In the genomic region with DNA sequence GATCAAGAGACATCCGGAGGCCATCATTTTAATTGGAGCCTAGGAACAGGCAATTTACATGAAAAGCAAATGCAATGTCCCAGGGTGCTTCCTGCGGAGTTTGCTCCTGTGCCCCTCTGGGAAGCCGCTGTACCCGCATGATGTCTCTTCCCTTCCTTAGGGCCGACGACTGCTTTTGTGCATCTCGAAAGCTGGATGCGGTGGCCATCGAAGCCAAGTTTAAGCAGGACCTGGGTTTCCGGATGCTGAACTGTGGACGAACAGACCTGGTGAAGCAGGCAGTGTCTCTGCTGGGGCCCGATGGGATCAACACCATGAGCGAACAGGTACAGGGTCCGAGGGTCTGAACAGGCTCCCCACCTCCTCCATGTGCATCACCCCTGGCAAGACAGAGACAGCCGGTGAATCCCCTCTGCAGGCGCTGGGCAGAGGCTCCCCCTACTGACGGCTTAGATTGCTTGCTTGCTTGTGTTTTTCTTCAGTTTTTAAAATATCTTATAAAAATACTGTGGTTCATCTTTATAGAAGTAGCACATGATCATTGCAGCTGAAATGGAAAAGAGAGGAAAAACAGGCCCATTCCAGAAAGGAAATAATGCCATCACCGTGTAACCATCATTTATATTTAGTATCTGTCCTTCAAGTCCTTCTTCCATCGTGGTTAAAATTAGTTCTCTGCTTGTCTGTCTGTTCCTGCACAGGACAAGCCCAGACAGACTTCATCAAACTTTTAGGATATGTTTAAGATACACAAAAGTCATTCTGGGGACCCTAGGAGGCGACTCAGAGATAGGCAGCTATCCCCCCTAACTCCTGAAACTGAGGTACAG, we compare ENCODE assay signal across 10 cellular contexts.
A peak's percentile ranks its signal among the peaks of the same experiment; 100 is the strongest.
DNase-seq lines count a peak whose midpoint lies in the region; ATAC-seq and TF ChIP-seq lines count a peak whose summit lies in the region.
"Had no signal": no experiment of that assay in that cellular context is flagged by ENCODE, and none has a peak within 500 bp of the region (broad histone marks: within the 10 kb centered on the region; RNA-seq: fewer than 3 reads in every experiment).

No MANE protein-coding gene starts in this region.

- H3K4me3 ChIP-seq in CD8-positive, alpha-beta T cell (ENCODE audit: low read depth, low read length) = no peak overlapping the region
- peak overlapping the region; percentile 34; the same call in 1 of the 2 replicates for H3K4me3 ChIP-seq in GM23338
- H3K4me3 ChIP-seq in PC-3 (ENCODE audit: low read length) = no peak overlapping the region
- no peak overlapping the region for H3K4me3 ChIP-seq in esophagus muscularis mucosa
- H3K4me3 ChIP-seq in esophagus squamous epithelium = no peak overlapping the region
- H3K4me3 ChIP-seq: SK-N-MC had no signal

- H3K4me2 ChIP-seq in GM23338 (peak overlapping the region; percentile 61), PC-3 (ENCODE audit: low read length) (no peak overlapping the region)

- H3K27me3 Mint-ChIP-seq in CD8-positive, alpha-beta T cell (ENCODE audit: low read depth) = no peaks in the 10 kb centered on the region
- peaks cover 4% of the 10 kb centered on the region for H3K27me3 Mint-ChIP-seq in GM23338 (ENCODE audit: insufficient read depth, low read depth, poor library complexity)
- H3K27me3 Mint-ChIP-seq in immature natural killer cell (ENCODE audit: low read depth in 3 of 3) = peaks cover 0 to 6% (median 3%) of the 10 kb centered on the region in 3 donors
- H3K27me3 Mint-ChIP-seq: naive thymus-derived CD8-positive, alpha-beta T cell had no signal

- H3K9ac ChIP-seq in PC-3 (ENCODE audit: low read length) = no peak overlapping the region

- no peaks in the 10 kb centered on the region for H3K27me3 ChIP-seq in CD8-positive, alpha-beta T cell (ENCODE audit: insufficient read depth, low read length)
- H3K27me3 ChIP-seq in GM23338 (ENCODE audit: insufficient read depth) = no peaks in the 10 kb centered on the region
- H3K27me3 ChIP-seq in PC-3 (ENCODE audit: low read length) = no peaks in the 10 kb centered on the region
- peaks cover 0 to 45% (median 4%) of the 10 kb centered on the region in 4 donors for H3K27me3 ChIP-seq in esophagus muscularis mucosa
- H3K27me3 ChIP-seq in esophagus squamous epithelium = peaks cover 0 to 4% (median 0%) of the 10 kb centered on the region in 4 donors

- H3K27ac ChIP-seq in CD8-positive, alpha-beta T cell (ENCODE audit: low read depth, low read length) = no peak overlapping the region
- H3K27ac ChIP-seq in GM23338 (ENCODE audit: low read depth) (no peak overlapping the region; the same call in 1 of the 2 replicates), PC-3 (ENCODE audit: low read length) (no peak overlapping the region), esophagus muscularis mucosa (replicated peaks in 1 of 4) (no peak overlapping the region), esophagus squamous epithelium (no peak overlapping the region)
- H3K27ac ChIP-seq: SK-N-MC had no signal

- ATAC-seq in CD8-positive, alpha-beta T cell = no peak
- peak; percentile 84 for ATAC-seq in GM23338
- peak; percentile 47; the same call in 1 of the 2 replicates for ATAC-seq in PC-3
- ATAC-seq in GM18520 (IDR thresholded peaks at IDR 0.05; ENCODE audit: unreplicated experiment) = no peak
- ATAC-seq: naive thymus-derived CD8-positive, alpha-beta T cell had no signal

- H3K36me3 Mint-ChIP-seq in CD8-positive, alpha-beta T cell = peaks cover 35% of the 10 kb centered on the region
- no peaks in the 10 kb centered on the region for H3K36me3 Mint-ChIP-seq in GM23338 (ENCODE audit: low read depth)
- no peaks in the 10 kb centered on the region for H3K36me3 Mint-ChIP-seq in immature natural killer cell

- no peaks in the 10 kb centered on the region for H3K9me2 ChIP-seq in GM23338 (ENCODE audit: insufficient read depth)
- H3K9me2 ChIP-seq in PC-3 (replicated peaks; ENCODE audit: low read length) = no peaks in the 10 kb centered on the region

- no peak overlapping the region for H3K4me3 Mint-ChIP-seq in CD8-positive, alpha-beta T cell
- peak overlapping the region; percentile 61 for H3K4me3 Mint-ChIP-seq in GM23338
- H3K4me3 Mint-ChIP-seq in immature natural killer cell = no peak overlapping the region
- H3K4me3 Mint-ChIP-seq: naive thymus-derived CD8-positive, alpha-beta T cell had no signal

- H2AFZ ChIP-seq in GM23338 (peak overlapping the region; percentile 89; the same call in 1 of the 2 replicates), PC-3 (ENCODE audit: low read length) (no peak overlapping the region)

- CTCF ChIA-PET in CD8-positive, alpha-beta T cell (lab: Charles Lee) = interaction anchor here (0.9 to 16.9 kb wide), 7 partner anchors 9 to 518 kb away, joined by 4 to 394 read pairs (median 4); no protein-coding TSS in a partner anchor
- CTCF ChIA-PET in PC-3 (lab: Charles Lee) = interaction anchor here (0.8 kb wide), 1 partner anchor 478 kb away, joined by 4 read pairs; no protein-coding TSS in a partner anchor

- no peaks in the 10 kb centered on the region for H3K9me3 Mint-ChIP-seq in CD8-positive, alpha-beta T cell
- H3K9me3 Mint-ChIP-seq in GM23338 = no peaks in the 10 kb centered on the region
- H3K9me3 Mint-ChIP-seq in immature natural killer cell = peaks cover 0 to 1% (median 0%) of the 10 kb centered on the region in 6 donors
- H3K9me3 Mint-ChIP-seq: naive thymus-derived CD8-positive, alpha-beta T cell had no signal

- TF ChIP-seq POLR2A in esophagus muscularis mucosa (IDR thresholded peaks at IDR 0.05; ENCODE audit: low read depth) = no peak
- no peak for TF ChIP-seq POLR2A in esophagus squamous epithelium (IDR thresholded peaks at IDR 0.05)

- H3K9me3 ChIP-seq in CD8-positive, alpha-beta T cell (ENCODE audit: low read length) = no peaks in the 10 kb centered on the region
- H3K9me3 ChIP-seq in PC-3 (ENCODE audit: low read length) (no peaks in the 10 kb centered on the region), esophagus muscularis mucosa (no peaks in the 10 kb centered on the region), esophagus squamous epithelium (no peaks in the 10 kb centered on the region)

- intact Hi-C loops in CD8-positive, alpha-beta T cell (cut with DNase I, micrococcal nuclease) = no loop called here
- intact Hi-C loops in PC-3 (cut with micrococcal nuclease) = no loop called here
- intact Hi-C loops in esophagus muscularis mucosa (cut with DNase I) = no loop called here
- intact Hi-C loops in posterior cingulate gyrus (cut with DNase I) = no loop called here
- intact Hi-C loops in esophagus squamous epithelium (cut with DNase I) = no loop called here

- no peaks in the 10 kb centered on the region for H3F3A ChIP-seq in GM23338 (replicated peaks; ENCODE audit: low read depth)
- H3F3A ChIP-seq in PC-3 (ENCODE audit: low read length, unreplicated experiment) = no peaks in the 10 kb centered on the region

- H3K4me1 Mint-ChIP-seq in CD8-positive, alpha-beta T cell (ENCODE audit: low read depth) = no peaks in the 10 kb centered on the region
- H3K4me1 Mint-ChIP-seq in GM23338 (peaks cover 33% of the 10 kb centered on the region), immature natural killer cell (no peaks in the 10 kb centered on the region)

- POLR2A ChIA-PET in CD8-positive, alpha-beta T cell (lab: Charles Lee) = no interaction called here
- POLR2A ChIA-PET in PC-3 (lab: Charles Lee; ENCODE audit: unreplicated experiment) = no interaction called here

- H3K4me1 ChIP-seq in CD8-positive, alpha-beta T cell (ENCODE audit: insufficient read depth, low read length) = no peaks in the 10 kb centered on the region
- peaks cover 24% of the 10 kb centered on the region for H3K4me1 ChIP-seq in GM23338 (ENCODE audit: insufficient read depth)
- 0 out of 2 replicates have a peak, but pooled peaks cover 4% of the 10 kb centered on the region for H3K4me1 ChIP-seq in PC-3 (ENCODE audit: insufficient read depth, low read length)
- no peaks in the 10 kb centered on the region for H3K4me1 ChIP-seq in esophagus muscularis mucosa
- no peaks in the 10 kb centered on the region for H3K4me1 ChIP-seq in esophagus squamous epithelium

- no peak for TF ChIP-seq EP300 in esophagus muscularis mucosa (IDR thresholded peaks at IDR 0.05)

- no peaks in the 10 kb centered on the region for H4K20me1 ChIP-seq in GM23338 (replicated peaks; ENCODE audit: insufficient read depth)
- H4K20me1 ChIP-seq in PC-3 (ENCODE audit: low read length) = no peaks in the 10 kb centered on the region

- BruUV-seq in PC-3 (replicated peaks; lab: Mats Ljungman, UMichigan) = no TSS peak

- no peaks in the 10 kb centered on the region for H3K36me3 ChIP-seq in CD8-positive, alpha-beta T cell (ENCODE audit: insufficient read depth, low read length)
- H3K36me3 ChIP-seq in GM23338 (ENCODE audit: insufficient read depth) (no peaks in the 10 kb centered on the region), PC-3 (ENCODE audit: low read depth, low read length) (no peaks in the 10 kb centered on the region), esophagus muscularis mucosa (no peaks in the 10 kb centered on the region), esophagus squamous epithelium (peaks cover 0 to 45% (median 0%) of the 10 kb centered on the region in 3 donors)

- WGBS in esophagus muscularis mucosa = 56% methylated on average over 19 of the region's 20 CpGs
- 57 to 58% methylated on average over 13 to 18 of the region's 20 CpGs for WGBS in esophagus squamous epithelium, 2 donors

- DNase-seq in CD8-positive, alpha-beta T cell = peak in 1 of 7 experiments; percentile 36
- DNase-seq in GM23338 (ENCODE audit: low spot score) = peak; percentile 83
- peak; percentile 58 for DNase-seq in PC-3
- no peak for DNase-seq in esophagus muscularis mucosa (ENCODE audit: extremely low spot score)
- peak in 8 of 10 donors; percentile 38 to 90 (median 46) for DNase-seq in posterior cingulate gyrus
- DNase-seq in esophagus squamous epithelium (lab: John Stamatoyannopoulos, UW) = no peak
- DNase-seq in immature natural killer cell = no peak

- no peak overlapping the region for H3K27ac Mint-ChIP-seq in CD8-positive, alpha-beta T cell
- peak overlapping the region; percentile 78; the same call in 1 of the 2 replicates for H3K27ac Mint-ChIP-seq in GM23338
- H3K27ac Mint-ChIP-seq in immature natural killer cell = no peak overlapping the region

- H3K79me2 ChIP-seq in GM23338 (replicated peaks; ENCODE audit: insufficient read depth) (no peaks in the 10 kb centered on the region), PC-3 (ENCODE audit: low read length) (no peaks in the 10 kb centered on the region)

- TF ChIP-seq CTCF in CD8-positive, alpha-beta T cell (IDR thresholded peaks at IDR 0.05) = peak; percentile 33
- peak; percentile 83 to 91 for TF ChIP-seq CTCF in GM23338 (conservative IDR thresholded peaks at IDR 0.05; ENCODE audit: low read depth in 2 of 2)
- TF ChIP-seq CTCF in PC-3 (conservative IDR thresholded peaks at IDR 0.05; ENCODE audit: low read depth, low read length) = peak; percentile 93
- peak; percentile 13 to 42 (median 31) for TF ChIP-seq CTCF in esophagus muscularis mucosa (IDR thresholded peaks at IDR 0.05)
- TF ChIP-seq CTCF in esophagus squamous epithelium (IDR thresholded peaks at IDR 0.05) = peak in 3 of 6 experiments; percentile 14 to 42 (median 36)

TF ChIP-seq in GM23338, 12 proteins besides CTCF, POLR2A, EP300 and RAD21 (continues in another document):
- TF ChIP-seq CREB1 (CRISPR knock-in tag; IDR thresholded peaks at IDR 0.05; ENCODE audit: low read depth) = no peak
- TF ChIP-seq EZH2 (IDR thresholded peaks at IDR 0.05; ENCODE audit: low read depth, unreplicated experiment) = no peak
- no peak for TF ChIP-seq ZNF331 (CRISPR knock-in tag; IDR thresholded peaks at IDR 0.05; ENCODE audit: low read depth)
- TF ChIP-seq EZH2phosphoT487 (IDR thresholded peaks at IDR 0.05; ENCODE audit: unreplicated experiment) = no peak

Comparison
In these comparisons a context has a peak if more than half of its experiments do, and no peak if none do; other contexts are left out.
1. ATAC-seq: peak in GM23338 (single experiment) and PC-3 (single experiment); none in CD8-positive, alpha-beta T cell (single experiment) and GM18520 (single experiment).
2. DNase-seq: peak in GM23338 (single experiment), PC-3 (single experiment) and posterior cingulate gyrus (8 of 10); none in esophagus muscularis mucosa (single experiment), esophagus squamous epithelium (single experiment) and immature natural killer cell (0 of 3).